In the genomic region with DNA sequence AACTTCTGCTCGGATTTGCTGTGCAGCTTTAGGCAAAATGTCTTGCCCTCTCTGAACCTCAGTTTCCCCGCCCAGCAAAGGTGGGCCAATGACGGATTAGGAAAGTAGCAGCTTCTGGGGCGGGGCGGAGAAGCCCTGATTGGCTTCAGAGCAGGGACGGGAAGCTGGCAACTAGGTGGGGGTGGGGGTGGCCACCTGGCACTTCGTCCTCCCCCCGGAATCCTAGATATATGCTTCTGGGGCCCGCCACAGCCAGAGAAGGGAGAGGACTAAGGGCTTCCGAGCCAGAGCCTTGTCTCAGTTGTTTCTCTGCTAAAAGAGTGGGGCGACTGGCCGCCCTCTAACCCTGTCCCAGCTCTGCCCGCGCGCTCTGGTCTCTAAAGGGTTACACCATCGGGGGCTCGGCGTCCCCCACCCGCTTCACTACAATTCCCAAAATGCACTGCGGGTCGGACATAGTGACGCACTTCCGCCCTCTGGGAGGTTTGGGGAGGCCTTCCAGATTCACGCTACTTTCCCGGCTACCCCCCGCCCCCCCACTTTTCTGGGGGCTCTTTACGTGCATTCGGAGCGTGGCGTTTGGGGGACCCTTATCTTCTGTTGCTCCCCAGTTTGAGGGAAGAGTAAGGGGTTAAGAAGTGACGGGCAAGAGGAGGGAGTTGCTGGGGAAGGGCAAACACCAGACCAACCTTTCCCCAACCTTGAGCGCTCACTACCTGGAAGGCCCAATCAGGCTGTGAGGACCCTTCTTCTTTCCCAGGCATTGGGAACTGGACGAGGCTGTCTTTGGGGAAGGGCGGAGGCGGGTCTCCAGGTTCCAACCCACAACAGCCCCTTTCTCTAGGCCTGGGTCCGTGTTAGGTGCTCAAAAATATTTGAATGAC, we compare ENCODE assay signal across 1 cellular context.
TF ChIP-seq lines count a peak whose summit lies in the region.

No MANE protein-coding gene starts in this region.

TF ChIP-seq in HepG2, 621 proteins besides CTCF, POLR2A, EP300 and RAD21 (continued from another document and continues in another):
- TF ChIP-seq, protein P1, sequence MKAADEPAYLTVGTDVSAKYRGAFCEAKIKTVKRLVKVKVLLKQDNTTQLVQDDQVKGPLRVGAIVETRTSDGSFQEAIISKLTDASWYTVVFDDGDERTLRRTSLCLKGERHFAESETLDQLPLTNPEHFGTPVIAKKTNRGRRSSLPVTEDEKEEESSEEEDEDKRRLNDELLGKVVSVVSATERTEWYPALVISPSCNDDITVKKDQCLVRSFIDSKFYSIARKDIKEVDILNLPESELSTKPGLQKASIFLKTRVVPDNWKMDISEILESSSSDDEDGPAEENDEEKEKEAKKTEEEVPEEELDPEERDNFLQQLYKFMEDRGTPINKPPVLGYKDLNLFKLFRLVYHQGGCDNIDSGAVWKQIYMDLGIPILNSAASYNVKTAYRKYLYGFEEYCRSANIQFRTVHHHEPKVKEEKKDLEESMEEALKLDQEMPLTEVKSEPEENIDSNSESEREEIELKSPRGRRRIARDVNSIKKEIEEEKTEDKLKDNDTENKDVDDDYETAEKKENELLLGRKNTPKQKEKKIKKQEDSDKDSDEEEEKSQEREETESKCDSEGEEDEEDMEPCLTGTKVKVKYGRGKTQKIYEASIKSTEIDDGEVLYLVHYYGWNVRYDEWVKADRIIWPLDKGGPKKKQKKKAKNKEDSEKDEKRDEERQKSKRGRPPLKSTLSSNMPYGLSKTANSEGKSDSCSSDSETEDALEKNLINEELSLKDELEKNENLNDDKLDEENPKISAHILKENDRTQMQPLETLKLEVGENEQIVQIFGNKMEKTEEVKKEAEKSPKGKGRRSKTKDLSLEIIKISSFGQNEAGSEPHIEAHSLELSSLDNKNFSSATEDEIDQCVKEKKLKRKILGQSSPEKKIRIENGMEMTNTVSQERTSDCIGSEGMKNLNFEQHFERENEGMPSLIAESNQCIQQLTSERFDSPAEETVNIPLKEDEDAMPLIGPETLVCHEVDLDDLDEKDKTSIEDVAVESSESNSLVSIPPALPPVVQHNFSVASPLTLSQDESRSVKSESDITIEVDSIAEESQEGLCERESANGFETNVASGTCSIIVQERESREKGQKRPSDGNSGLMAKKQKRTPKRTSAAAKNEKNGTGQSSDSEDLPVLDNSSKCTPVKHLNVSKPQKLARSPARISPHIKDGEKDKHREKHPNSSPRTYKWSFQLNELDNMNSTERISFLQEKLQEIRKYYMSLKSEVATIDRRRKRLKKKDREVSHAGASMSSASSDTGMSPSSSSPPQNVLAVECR (CRISPR knock-in tag; IDR thresholded peaks at IDR 0.05; ENCODE audit: borderline replicate concordance): peak; percentile 47; the same call in 1 of the 2 replicates
- peak; percentile 95 for TF ChIP-seq ZFX (CRISPR knock-in tag; IDR thresholded peaks at IDR 0.05; ENCODE audit: low read depth)
- TF ChIP-seq CBX1 (IDR thresholded peaks at IDR 0.05; ENCODE audit: low read depth): no peak
- TF ChIP-seq ZNF564 (CRISPR knock-in tag; IDR thresholded peaks at IDR 0.05): peak; percentile 88
- peak; percentile 30; the same call in 1 of the 2 replicates for TF ChIP-seq TARDBP (CRISPR knock-in tag; IDR thresholded peaks at IDR 0.05)
- TF ChIP-seq ZKSCAN8 (CRISPR knock-in tag; IDR thresholded peaks at IDR 0.05; ENCODE audit: borderline replicate concordance): 0 out of 2 replicates have a peak, but pooled peaks have one; percentile 76
- peak; percentile 60 for TF ChIP-seq ARNTL (CRISPR knock-in tag; IDR thresholded peaks at IDR 0.05)
- no peak for TF ChIP-seq ONECUT2 (CRISPR knock-in tag; IDR thresholded peaks at IDR 0.05)
- TF ChIP-seq ZNF678 (CRISPR knock-in tag; IDR thresholded peaks at IDR 0.05): 0 out of 2 replicates have a peak, but pooled peaks have one; percentile 76
- TF ChIP-seq, protein P2, sequence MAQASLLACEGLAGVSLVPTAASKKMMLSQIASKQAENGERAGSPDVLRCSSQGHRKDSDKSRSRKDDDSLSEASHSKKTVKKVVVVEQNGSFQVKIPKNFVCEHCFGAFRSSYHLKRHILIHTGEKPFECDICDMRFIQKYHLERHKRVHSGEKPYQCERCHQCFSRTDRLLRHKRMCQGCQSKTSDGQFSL (CRISPR knock-in tag; IDR thresholded peaks at IDR 0.05): peak; percentile 95
- TF ChIP-seq ATF1 (CRISPR knock-in tag; IDR thresholded peaks at IDR 0.05): peak; percentile 95
- peak; percentile 51; the same call in 1 of the 2 replicates for TF ChIP-seq KLF6 (CRISPR knock-in tag; IDR thresholded peaks at IDR 0.05)
- TF ChIP-seq ZNF652 (CRISPR knock-in tag; IDR thresholded peaks at IDR 0.05; ENCODE audit: borderline replicate concordance, low read depth): peak; percentile 100
- TF ChIP-seq ZC3H13 (CRISPR knock-in tag; IDR thresholded peaks at IDR 0.05): peak; percentile 67; the same call in 1 of the 2 replicates
- TF ChIP-seq KLF15 (CRISPR knock-in tag; IDR thresholded peaks at IDR 0.05; ENCODE audit: borderline replicate concordance): 0 out of 2 replicates have a peak, but pooled peaks have one; percentile 68
- no peak for TF ChIP-seq NR3C1 (CRISPR knock-in tag; IDR thresholded peaks at IDR 0.05)
- peak in 1 of 2 experiments; percentile 11; a peak in 1 of 4 replicates for TF ChIP-seq NR2F1 (CRISPR knock-in tag; IDR thresholded peaks at IDR 0.05)
- TF ChIP-seq NKX3-1 (CRISPR knock-in tag; IDR thresholded peaks at IDR 0.05): 0 out of 2 replicates have a peak, but pooled peaks have one; percentile 66
- no peak; the same call in 1 of the 2 replicates for TF ChIP-seq NR2F2 (IDR thresholded peaks at IDR 0.05; ENCODE audit: borderline replicate concordance, low read depth)
- TF ChIP-seq FOXM1 (CRISPR knock-in tag; IDR thresholded peaks at IDR 0.05): no peak
- TF ChIP-seq SIN3A (IDR thresholded peaks at IDR 0.05; ENCODE audit: borderline replicate concordance, low read depth, low read length): peak; percentile 62; the same call in 1 of the 2 replicates
- peak; percentile 39; the same call in 1 of the 2 replicates for TF ChIP-seq NFKB2 (CRISPR knock-in tag; IDR thresholded peaks at IDR 0.05; ENCODE audit: borderline replicate concordance)
- TF ChIP-seq ZNF788 (CRISPR knock-in tag; IDR thresholded peaks at IDR 0.05; ENCODE audit: borderline replicate concordance): peak; percentile 50; the same call in 1 of the 2 replicates
- peak; percentile 44; the same call in 1 of the 2 replicates for TF ChIP-seq FOXC1 (CRISPR knock-in tag; IDR thresholded peaks at IDR 0.05; ENCODE audit: borderline replicate concordance)
- no peak for TF ChIP-seq ZNF790 (CRISPR knock-in tag; IDR thresholded peaks at IDR 0.05; ENCODE audit: borderline replicate concordance)
- peak; percentile 31; the same call in 1 of the 2 replicates for TF ChIP-seq NFYB (CRISPR knock-in tag; IDR thresholded peaks at IDR 0.05)
- no peak for TF ChIP-seq SETDB1 (CRISPR knock-in tag; IDR thresholded peaks at IDR 0.05; ENCODE audit: borderline replicate concordance)
- no peak for TF ChIP-seq NPAS2 (CRISPR knock-in tag; IDR thresholded peaks at IDR 0.05; ENCODE audit: borderline replicate concordance)
- TF ChIP-seq, protein P3, sequence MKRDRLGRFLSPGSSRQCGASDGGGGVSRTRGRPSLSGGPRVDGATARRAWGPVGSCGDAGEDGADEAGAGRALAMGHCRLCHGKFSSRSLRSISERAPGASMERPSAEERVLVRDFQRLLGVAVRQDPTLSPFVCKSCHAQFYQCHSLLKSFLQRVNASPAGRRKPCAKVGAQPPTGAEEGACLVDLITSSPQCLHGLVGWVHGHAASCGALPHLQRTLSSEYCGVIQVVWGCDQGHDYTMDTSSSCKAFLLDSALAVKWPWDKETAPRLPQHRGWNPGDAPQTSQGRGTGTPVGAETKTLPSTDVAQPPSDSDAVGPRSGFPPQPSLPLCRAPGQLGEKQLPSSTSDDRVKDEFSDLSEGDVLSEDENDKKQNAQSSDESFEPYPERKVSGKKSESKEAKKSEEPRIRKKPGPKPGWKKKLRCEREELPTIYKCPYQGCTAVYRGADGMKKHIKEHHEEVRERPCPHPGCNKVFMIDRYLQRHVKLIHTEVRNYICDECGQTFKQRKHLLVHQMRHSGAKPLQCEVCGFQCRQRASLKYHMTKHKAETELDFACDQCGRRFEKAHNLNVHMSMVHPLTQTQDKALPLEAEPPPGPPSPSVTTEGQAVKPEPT (CRISPR knock-in tag; IDR thresholded peaks at IDR 0.05; ENCODE audit: low read depth): peak; percentile 74; the same call in 1 of the 2 replicates
- TF ChIP-seq ZNF615 (CRISPR knock-in tag; IDR thresholded peaks at IDR 0.05; ENCODE audit: borderline replicate concordance): 0 out of 2 replicates have a peak, but pooled peaks have one; percentile 58
- peak; percentile 95 for TF ChIP-seq MAZ (IDR thresholded peaks at IDR 0.05; ENCODE audit: borderline replicate concordance, low read depth, low read length)
- TF ChIP-seq MAZ (CRISPR knock-in tag; IDR thresholded peaks at IDR 0.05; ENCODE audit: low read depth): no peak
- TF ChIP-seq KAT8 (CRISPR knock-in tag; IDR thresholded peaks at IDR 0.05): peak; percentile 75; the same call in 1 of the 2 replicates
- TF ChIP-seq ELF1 (CRISPR knock-in tag; IDR thresholded peaks at IDR 0.05): peak; percentile 75
- TF ChIP-seq TEAD2 (CRISPR knock-in tag; IDR thresholded peaks at IDR 0.05): no peak
- peak; percentile 82 for TF ChIP-seq RBM39 (IDR thresholded peaks at IDR 0.05; ENCODE audit: low read depth, low read length, poor library complexity, severe bottlenecking)
- peak; percentile 100 for TF ChIP-seq KDM2A (CRISPR knock-in tag; IDR thresholded peaks at IDR 0.05; ENCODE audit: borderline replicate concordance, low read depth)
- peak; percentile 30; the same call in 1 of the 2 replicates for TF ChIP-seq KDM4B (CRISPR knock-in tag; IDR thresholded peaks at IDR 0.05)
- TF ChIP-seq SAP130 (CRISPR knock-in tag; IDR thresholded peaks at IDR 0.05; ENCODE audit: low read depth): peak; percentile 79
- TF ChIP-seq DNMT3B (CRISPR knock-in tag; conservative IDR thresholded peaks at IDR 0.05): no peak
- peak; percentile 35; the same call in 1 of the 2 replicates for TF ChIP-seq PPARG (CRISPR knock-in tag; conservative IDR thresholded peaks at IDR 0.05)
- TF ChIP-seq, protein P4, sequence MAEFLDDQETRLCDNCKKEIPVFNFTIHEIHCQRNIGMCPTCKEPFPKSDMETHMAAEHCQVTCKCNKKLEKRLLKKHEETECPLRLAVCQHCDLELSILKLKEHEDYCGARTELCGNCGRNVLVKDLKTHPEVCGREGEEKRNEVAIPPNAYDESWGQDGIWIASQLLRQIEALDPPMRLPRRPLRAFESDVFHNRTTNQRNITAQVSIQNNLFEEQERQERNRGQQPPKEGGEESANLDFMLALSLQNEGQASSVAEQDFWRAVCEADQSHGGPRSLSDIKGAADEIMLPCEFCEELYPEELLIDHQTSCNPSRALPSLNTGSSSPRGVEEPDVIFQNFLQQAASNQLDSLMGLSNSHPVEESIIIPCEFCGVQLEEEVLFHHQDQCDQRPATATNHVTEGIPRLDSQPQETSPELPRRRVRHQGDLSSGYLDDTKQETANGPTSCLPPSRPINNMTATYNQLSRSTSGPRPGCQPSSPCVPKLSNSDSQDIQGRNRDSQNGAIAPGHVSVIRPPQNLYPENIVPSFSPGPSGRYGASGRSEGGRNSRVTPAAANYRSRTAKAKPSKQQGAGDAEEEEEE (CRISPR knock-in tag; IDR thresholded peaks at IDR 0.05; ENCODE audit: borderline replicate concordance): no peak
- TF ChIP-seq, protein P5, sequence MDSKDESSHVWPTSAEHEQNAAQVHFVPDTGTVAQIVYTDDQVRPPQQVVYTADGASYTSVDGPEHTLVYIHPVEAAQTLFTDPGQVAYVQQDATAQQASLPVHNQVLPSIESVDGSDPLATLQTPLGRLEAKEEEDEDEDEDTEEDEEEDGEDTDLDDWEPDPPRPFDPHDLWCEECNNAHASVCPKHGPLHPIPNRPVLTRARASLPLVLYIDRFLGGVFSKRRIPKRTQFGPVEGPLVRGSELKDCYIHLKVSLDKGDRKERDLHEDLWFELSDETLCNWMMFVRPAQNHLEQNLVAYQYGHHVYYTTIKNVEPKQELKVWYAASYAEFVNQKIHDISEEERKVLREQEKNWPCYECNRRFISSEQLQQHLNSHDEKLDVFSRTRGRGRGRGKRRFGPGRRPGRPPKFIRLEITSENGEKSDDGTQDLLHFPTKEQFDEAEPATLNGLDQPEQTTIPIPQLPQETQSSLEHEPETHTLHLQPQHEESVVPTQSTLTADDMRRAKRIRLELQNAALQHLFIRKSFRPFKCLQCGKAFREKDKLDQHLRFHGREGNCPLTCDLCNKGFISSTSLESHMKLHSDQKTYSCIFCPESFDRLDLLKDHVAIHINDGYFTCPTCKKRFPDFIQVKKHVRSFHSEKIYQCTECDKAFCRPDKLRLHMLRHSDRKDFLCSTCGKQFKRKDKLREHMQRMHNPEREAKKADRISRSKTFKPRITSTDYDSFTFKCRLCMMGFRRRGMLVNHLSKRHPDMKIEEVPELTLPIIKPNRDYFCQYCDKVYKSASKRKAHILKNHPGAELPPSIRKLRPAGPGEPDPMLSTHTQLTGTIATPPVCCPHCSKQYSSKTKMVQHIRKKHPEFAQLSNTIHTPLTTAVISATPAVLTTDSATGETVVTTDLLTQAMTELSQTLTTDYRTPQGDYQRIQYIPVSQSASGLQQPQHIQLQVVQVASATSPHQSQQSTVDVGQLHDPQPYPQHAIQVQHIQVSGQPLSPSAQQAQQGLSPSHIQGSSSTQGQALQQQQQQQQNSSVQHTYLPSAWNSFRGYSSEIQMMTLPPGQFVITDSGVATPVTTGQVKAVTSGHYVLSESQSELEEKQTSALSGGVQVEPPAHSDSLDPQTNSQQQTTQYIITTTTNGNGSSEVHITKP (CRISPR knock-in tag; IDR thresholded peaks at IDR 0.05; ENCODE audit: low read depth): 0 out of 2 replicates have a peak, but pooled peaks have one; percentile 84
- 0 out of 2 replicates have a peak, but pooled peaks have one; percentile 31 for TF ChIP-seq SMAD1 (CRISPR knock-in tag; IDR thresholded peaks at IDR 0.05; ENCODE audit: borderline replicate concordance, low read depth)
- TF ChIP-seq JUNB (CRISPR knock-in tag; IDR thresholded peaks at IDR 0.05; ENCODE audit: borderline replicate concordance): no peak
- no peak for TF ChIP-seq GTF2F1 (IDR thresholded peaks at IDR 0.05; ENCODE audit: low read length)
- peak; percentile 55; the same call in 1 of the 2 replicates for TF ChIP-seq ZNF709 (CRISPR knock-in tag; IDR thresholded peaks at IDR 0.05)
- TF ChIP-seq DR1 (CRISPR knock-in tag; IDR thresholded peaks at IDR 0.05): 0 out of 2 replicates have a peak, but pooled peaks have one; percentile 5
- TF ChIP-seq ISX (CRISPR knock-in tag; conservative IDR thresholded peaks at IDR 0.05): peak; percentile 48; the same call in 1 of the 2 replicates
- TF ChIP-seq FOXA1 (IDR thresholded peaks at IDR 0.05): no peak
- no peak for TF ChIP-seq FOXA1 (CRISPR knock-in tag; IDR thresholded peaks at IDR 0.05)
- peak; percentile 54; the same call in 1 of the 2 replicates for TF ChIP-seq ZMYM4 (CRISPR knock-in tag; IDR thresholded peaks at IDR 0.05)
- TF ChIP-seq HOXA5 (CRISPR knock-in tag; IDR thresholded peaks at IDR 0.05): no peak; the same call in 1 of the 2 replicates
- TF ChIP-seq KMT2A (CRISPR knock-in tag; IDR thresholded peaks at IDR 0.05): 0 out of 2 replicates have a peak, but pooled peaks have one; percentile 17
- TF ChIP-seq ELF4 (CRISPR knock-in tag; IDR thresholded peaks at IDR 0.05; ENCODE audit: borderline replicate concordance): peak; percentile 53; the same call in 1 of the 2 replicates
- TF ChIP-seq ZNF143 (CRISPR knock-in tag; IDR thresholded peaks at IDR 0.05): peak; percentile 92
- no peak; the same call in none of the 2 replicates for TF ChIP-seq SPEN (CRISPR knock-in tag; IDR thresholded peaks at IDR 0.05; ENCODE audit: low read depth)
- peak; percentile 28; the same call in 1 of the 2 replicates for TF ChIP-seq NFIC (IDR thresholded peaks at IDR 0.05; ENCODE audit: low read length)
- TF ChIP-seq ZNF180 (CRISPR knock-in tag; IDR thresholded peaks at IDR 0.05; ENCODE audit: borderline replicate concordance, low read depth): no peak
- TF ChIP-seq ZNF776 (CRISPR knock-in tag; IDR thresholded peaks at IDR 0.05): no peak
- no peak for TF ChIP-seq HHEX (CRISPR knock-in tag; IDR thresholded peaks at IDR 0.05)
